Comparison of ENCODE assay signal across 33 cellular contexts in genomic region chr3:157219215-157219614, GRCh38.
"Had no signal": no experiment of that assay in that cellular context is flagged by ENCODE, and none has a peak within 500 bp of the region (broad histone marks: within the 10 kb centered on the region; RNA-seq: fewer than 3 reads in every experiment).

No MANE protein-coding gene starts in this region.

- H3K27ac ChIP-seq: adrenal gland, body of pancreas, brain microvascular endothelial cell, breast epithelium, VCaP had no signal

- DNase-seq: activated B cell treated with CpG ODN at 0.5 μM for 24 hours; activated CD4-positive, alpha-beta memory T cell treated with anti-CD3 and anti-CD28 coated beads for 36 hours; activated CD4-positive, alpha-beta T cell treated with anti-CD3 and anti-CD28 coated beads for 4 hours; activated CD4-positive, alpha-beta T cell treated with anti-CD3 and anti-CD28 coated beads, Interleukin-2, amount 10 ng/mL, durations not matched to agents 24 days and 14 days; activated CD4-positive, alpha-beta T cell treated with anti-CD3 and anti-CD28 coated beads, Interleukin-2, amount 50 U/mL, for 1 hour; activated CD4-positive, alpha-beta T cell treated with anti-CD3 and anti-CD28 coated beads, Interleukin-2, amount 50 U/mL, for 4 hours; activated CD4-positive, CD25-positive, alpha-beta regulatory T cell treated with anti-CD3 and anti-CD28 coated beads, Interleukin-2, amount 50 U/mL, for 72 hours; activated CD8-positive, alpha-beta memory T cell treated with anti-CD3 and anti-CD28 coated beads, Interleukin-2, amount 50 U/mL, for 4 hours; activated CD8-positive, alpha-beta T cell treated with anti-CD3 and anti-CD28 coated beads for 36 hours; activated effector memory CD4-positive, alpha-beta T cell treated with anti-CD3 and anti-CD28 coated beads, Interleukin-2, amount 50 U/mL, for 16 hours; activated gamma-delta T cell treated with Interleukin-2 at 50 U/mL for 16 hours; activated naive CD4-positive, alpha-beta T cell; activated naive CD4-positive, alpha-beta T cell treated with anti-CD3 and anti-CD28 coated beads for 36 hours; activated naive CD4-positive, alpha-beta T cell treated with anti-CD3 and anti-CD28 coated beads, Interleukin-2, amount 50 U/mL, for 16 hours; activated naive CD8-positive, alpha-beta T cell treated with anti-CD3 and anti-CD28 coated beads for 36 hours; activated T-cell treated with anti-CD3 and anti-CD28 coated beads for 4 hours; activated T-cell treated with anti-CD3 and anti-CD28 coated beads, Interleukin-2, amount 50 U/mL, for 1 hour; activated T-cell treated with anti-CD3 and anti-CD28 coated beads, Interleukin-2, amount 50 U/mL, for 4 hours; activated T-cell treated with anti-CD3 and anti-CD28 coated beads, Interleukin-2, amount 50 U/mL, for 72 hours; adrenal gland; amniotic stem cell; aorta; body of pancreas; brain microvascular endothelial cell; central memory CD4-positive, alpha-beta T cell; T-helper 2 cell; T-helper 9 cell had no signal

- FAIRE-seq: astrocyte, TTC549 had no signal

- H3K9me3 ChIP-seq: adrenal gland, body of pancreas, breast epithelium had no signal

- H3K27me3 ChIP-seq: adrenal gland, body of pancreas, brain microvascular endothelial cell, breast epithelium had no signal

- ATAC-seq: activated CD8-positive, alpha-beta T cell treated with anti-CD3 and anti-CD28 coated beads for 36 hours; activated naive CD4-positive, alpha-beta T cell treated with anti-CD3 and anti-CD28 coated beads, Interleukin-2, amount 50 U/mL, for 72 hours; activated T-cell treated with anti-CD3 and anti-CD28 coated beads, Interleukin-2, amount 50 U/mL, for 4 hours; activated T-cell treated with anti-CD3 and anti-CD28 coated beads, Interleukin-2, amount 50 U/mL, for 72 hours; activated T-helper 17 cell treated with anti-CD3 and anti-CD28 coated beads, Interleukin-2, amount 50 U/mL, for 72 hours; body of pancreas had no signal

- H3K4me1 ChIP-seq: adrenal gland, body of pancreas, breast epithelium had no signal

- H3K36me3 ChIP-seq: adrenal gland, brain microvascular endothelial cell, breast epithelium had no signal

- H3K4me3 ChIP-seq: adrenal gland, body of pancreas, breast epithelium had no signal
